In genomic region chr17:57044976-57045867, GRCh38 we compare ENCODE assay signal across 9 cellular contexts. TPM values are rescaled to one million over a fixed set of nuclear protein-coding genes. Genes with fewer than 3 reads are reported as not detected.
DNase-seq lines count a peak whose midpoint lies in the region; ATAC-seq, FAIRE-seq and TF ChIP-seq lines count a peak whose summit lies in the region.
"Had no signal": no experiment of that assay in that cellular context is flagged by ENCODE, and none has a peak within 500 bp of the region (broad histone marks: within the 10 kb centered on the region; RNA-seq: fewer than 3 reads in every experiment).

No MANE protein-coding gene starts in this region.

- no peaks in the 10 kb centered on the region for H3K9me3 ChIP-seq in right lobe of liver
- no peaks in the 10 kb centered on the region for H3K9me3 ChIP-seq in suprapubic skin

- H3K9me3 Mint-ChIP-seq in activated CD4-positive, alpha-beta T cell treated with anti-CD3 and anti-CD28 coated beads, Interleukin-2, amount 10 ng/mL, durations not matched to agents 24 days and 14 days: no peaks in the 10 kb centered on the region
- H3K9me3 Mint-ChIP-seq in activated T-helper 17 cell treated with anti-CD3 and anti-CD28 coated beads, Interleukin-2, amount 50 U/mL, for 72 hours: no peaks in the 10 kb centered on the region

- peak overlapping the region; percentile 81 for H3K4me3 Mint-ChIP-seq in activated CD4-positive, alpha-beta T cell treated with anti-CD3 and anti-CD28 coated beads, Interleukin-2, amount 10 ng/mL, durations not matched to agents 24 days and 14 days
- peak overlapping the region; percentile 83 for H3K4me3 Mint-ChIP-seq in activated T-helper 17 cell treated with anti-CD3 and anti-CD28 coated beads, Interleukin-2, amount 50 U/mL, for 72 hours

- no peak for TF ChIP-seq CTCF in right lobe of liver (IDR thresholded peaks at IDR 0.05)
- no peak for TF ChIP-seq CTCF in suprapubic skin (IDR thresholded peaks at IDR 0.05)

- 35% methylated on average over 27 of the region's 49 CpGs for WGBS in right lobe of liver (ENCODE audit: insufficient coverage, low coverage, low lambda C conversion rate, missing lambda C conversion rate)
- WGBS in suprapubic skin: 54% methylated on average over 33 of the region's 49 CpGs

- ATAC-seq in activated T-helper 17 cell treated with anti-CD3 and anti-CD28 coated beads, Interleukin-2, amount 50 U/mL, for 72 hours (replicated peaks): no peak
- ATAC-seq in right lobe of liver (no peak), GM21367 (IDR thresholded peaks at IDR 0.05; ENCODE audit: unreplicated experiment) (no peak)

- no peak overlapping the region for H3K27ac ChIP-seq in right lobe of liver
- H3K27ac ChIP-seq in suprapubic skin: no peak overlapping the region

- TF ChIP-seq EP300 in suprapubic skin (IDR thresholded peaks at IDR 0.05): no peak

- no peaks in the 10 kb centered on the region for H3K36me3 ChIP-seq in right lobe of liver
- no peaks in the 10 kb centered on the region for H3K36me3 ChIP-seq in suprapubic skin

- intact Hi-C loops in activated CD4-positive, alpha-beta T cell treated with anti-CD3 and anti-CD28 coated beads, Interleukin-2, amount 10 ng/mL, durations not matched to agents 24 days and 14 days (cut with micrococcal nuclease): no loop called here
- intact Hi-C loops in right lobe of liver (cut with DNase I): no loop called here

- H3K4me1 ChIP-seq in right lobe of liver (no peaks in the 10 kb centered on the region), suprapubic skin (peaks cover 16% of the 10 kb centered on the region)

- H3K4me1 Mint-ChIP-seq in activated CD4-positive, alpha-beta T cell treated with anti-CD3 and anti-CD28 coated beads, Interleukin-2, amount 10 ng/mL, durations not matched to agents 24 days and 14 days: peaks cover 20% of the 10 kb centered on the region
- peaks cover 9% of the 10 kb centered on the region for H3K4me1 Mint-ChIP-seq in activated T-helper 17 cell treated with anti-CD3 and anti-CD28 coated beads, Interleukin-2, amount 50 U/mL, for 72 hours

- no peak overlapping the region for H3K27ac Mint-ChIP-seq in activated CD4-positive, alpha-beta T cell treated with anti-CD3 and anti-CD28 coated beads, Interleukin-2, amount 10 ng/mL, durations not matched to agents 24 days and 14 days
- H3K27ac Mint-ChIP-seq in activated T-helper 17 cell treated with anti-CD3 and anti-CD28 coated beads, Interleukin-2, amount 50 U/mL, for 72 hours: peak overlapping the region; percentile 55

- H3K27me3 Mint-ChIP-seq in activated CD4-positive, alpha-beta T cell treated with anti-CD3 and anti-CD28 coated beads, Interleukin-2, amount 10 ng/mL, durations not matched to agents 24 days and 14 days: peaks cover 68% of the 10 kb centered on the region
- peaks cover 24% of the 10 kb centered on the region for H3K27me3 Mint-ChIP-seq in activated T-helper 17 cell treated with anti-CD3 and anti-CD28 coated beads, Interleukin-2, amount 50 U/mL, for 72 hours

- FAIRE-seq in RCC 7860 (lab: Jason Lieb, UNC): no peak

- DNase-seq in activated CD4-positive, alpha-beta T cell treated with anti-CD3 and anti-CD28 coated beads, Interleukin-2, amount 10 ng/mL, durations not matched to agents 24 days and 14 days: no peak
- no peak for DNase-seq in activated CD4-positive, alpha-beta T cell treated with anti-CD3 and anti-CD28 coated beads for 4 hours
- no peak for DNase-seq in right lobe of liver
- peak in 1 of 2 donors; percentile 63 for DNase-seq in suprapubic skin (ENCODE audit: low spot score in 2 of 2)
- no peak for DNase-seq in RCC 7860 (ENCODE audit: low spot score)
- DNase-seq in SKM-1 (lab: John Stamatoyannopoulos, UW; ENCODE audit: unreplicated experiment): no peak
- DNase-seq: NCI-H510A had no signal

- H3K4me3 ChIP-seq in right lobe of liver: peak overlapping the region; percentile 29 to 49 (median 44)
- H3K4me3 ChIP-seq in suprapubic skin: peak overlapping the region; percentile 41

- H3K27me3 ChIP-seq in right lobe of liver: no peaks in the 10 kb centered on the region
- peaks cover 23% of the 10 kb centered on the region for H3K27me3 ChIP-seq in suprapubic skin

- no peaks in the 10 kb centered on the region for H3K36me3 Mint-ChIP-seq in activated CD4-positive, alpha-beta T cell treated with anti-CD3 and anti-CD28 coated beads, Interleukin-2, amount 10 ng/mL, durations not matched to agents 24 days and 14 days (ENCODE audit: low read depth)
- H3K36me3 Mint-ChIP-seq in activated T-helper 17 cell treated with anti-CD3 and anti-CD28 coated beads, Interleukin-2, amount 50 U/mL, for 72 hours (ENCODE audit: low read depth): no peaks in the 10 kb centered on the region

- TF ChIP-seq POLR2A in right lobe of liver (IDR thresholded peaks at IDR 0.05) (no peak), suprapubic skin (IDR thresholded peaks at IDR 0.05) (no peak)

RNA-seq across cellular contexts. Expression of gene AKAP1, which starts 39.8 kb away (rescaled TPM):
- 54.6 and 56.8 TPM in 2 replicates for total RNA-seq in activated CD4-positive, alpha-beta T cell treated with anti-CD3 and anti-CD28 coated beads, Interleukin-2, amount 10 ng/mL, durations not matched to agents 24 days and 14 days
- total RNA-seq in activated T-helper 17 cell treated with anti-CD3 and anti-CD28 coated beads, Interleukin-2, amount 50 U/mL, for 72 hours: 10 to 100 TPM; 18.7 to 45.3 TPM
- total RNA-seq in right lobe of liver (10 to 100 TPM; 31.2 to 58.5 (median 43.1) TPM), suprapubic skin (10 to 100 TPM; 50.1 to 76.2 (median 56.4) TPM)
